In the genomic region with DNA sequence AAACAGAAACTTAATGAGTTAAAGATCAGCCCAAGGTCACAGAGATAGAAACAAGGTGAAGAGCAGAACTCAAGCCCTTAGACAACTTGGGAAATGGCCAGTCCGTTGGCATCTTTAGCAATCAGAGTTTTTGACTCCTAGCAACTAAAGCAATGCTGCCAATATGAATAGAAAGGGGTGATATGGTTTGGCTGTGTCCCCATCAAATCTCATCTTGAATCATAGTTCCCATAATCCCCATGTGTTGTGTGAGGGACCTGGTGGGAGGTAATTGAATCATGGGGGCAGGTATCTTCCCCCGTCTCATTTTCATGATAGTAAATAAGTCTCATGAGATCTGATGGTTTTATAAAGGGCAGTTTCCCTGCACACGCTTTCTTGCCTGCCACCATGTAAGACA, we compare ENCODE assay signal across 22 cellular contexts.
"Had no signal": no experiment of that assay in that cellular context is flagged by ENCODE, and none has a peak within 500 bp of the region (broad histone marks: within the 10 kb centered on the region; RNA-seq: fewer than 3 reads in every experiment).

No MANE protein-coding gene starts in this region.

- H3K4me1 ChIP-seq: colonic mucosa, esophagus muscularis mucosa, esophagus squamous epithelium, foreskin keratinocyte, gastrocnemius medialis, gastroesophageal sphincter had no signal

- H3K27me3 Mint-ChIP-seq: dendritic cell treated with granulocyte-macrophage colony-stimulating factor and Interleukin-4, amounts not matched to agents 40 ng/mL and 50 ng/mL, for 4 days had no signal

- H3K36me3 ChIP-seq: colonic mucosa, esophagus muscularis mucosa, esophagus squamous epithelium, gastrocnemius medialis, gastroesophageal sphincter, heart left ventricle, heart right ventricle had no signal

- H3K4me3 Mint-ChIP-seq: dendritic cell treated with granulocyte-macrophage colony-stimulating factor and Interleukin-4, amounts not matched to agents 40 ng/mL and 50 ng/mL, for 4 days; effector memory CD8-positive, alpha-beta T cell; endodermal cell had no signal

- H3K27ac ChIP-seq: colonic mucosa, dorsolateral prefrontal cortex, epithelial cell of prostate, esophagus muscularis mucosa, esophagus squamous epithelium, foreskin keratinocyte, gastrocnemius medialis, gastroesophageal sphincter, heart left ventricle, heart right ventricle had no signal

- H3K27me3 ChIP-seq: colonic mucosa, dorsolateral prefrontal cortex, esophagus muscularis mucosa, esophagus squamous epithelium, foreskin keratinocyte, gastrocnemius medialis, gastroesophageal sphincter, heart right ventricle had no signal

- H3K9me3 Mint-ChIP-seq: effector memory CD8-positive, alpha-beta T cell had no signal

- H3K27ac Mint-ChIP-seq: dendritic cell treated with granulocyte-macrophage colony-stimulating factor and Interleukin-4, amounts not matched to agents 40 ng/mL and 50 ng/mL, for 4 days; effector memory CD8-positive, alpha-beta T cell; endodermal cell had no signal

- H3K4me3 ChIP-seq: colonic mucosa, dorsolateral prefrontal cortex, esophagus muscularis mucosa, esophagus squamous epithelium, gastrocnemius medialis, gastroesophageal sphincter, heart left ventricle, heart right ventricle had no signal

- H3K9me3 ChIP-seq: colonic mucosa, esophagus squamous epithelium, gastrocnemius medialis, heart left ventricle, heart right ventricle had no signal

- DNase-seq: colonic mucosa; cortex of kidney; dermis blood vessel endothelial cell; dorsolateral prefrontal cortex; effector CD4-positive, alpha-beta T cell; effector CD8-positive, alpha-beta T cell; effector memory CD4-positive, alpha-beta T cell; effector memory CD8-positive, alpha-beta T cell; erythroblast; esophagus squamous epithelium; foreskin fibroblast; foreskin keratinocyte; foreskin melanocyte; gastrocnemius medialis; glutamatergic neuron; heart left ventricle; heart right ventricle had no signal
